Comparison of ENCODE assay signal across 17 cellular contexts in the genomic region with DNA sequence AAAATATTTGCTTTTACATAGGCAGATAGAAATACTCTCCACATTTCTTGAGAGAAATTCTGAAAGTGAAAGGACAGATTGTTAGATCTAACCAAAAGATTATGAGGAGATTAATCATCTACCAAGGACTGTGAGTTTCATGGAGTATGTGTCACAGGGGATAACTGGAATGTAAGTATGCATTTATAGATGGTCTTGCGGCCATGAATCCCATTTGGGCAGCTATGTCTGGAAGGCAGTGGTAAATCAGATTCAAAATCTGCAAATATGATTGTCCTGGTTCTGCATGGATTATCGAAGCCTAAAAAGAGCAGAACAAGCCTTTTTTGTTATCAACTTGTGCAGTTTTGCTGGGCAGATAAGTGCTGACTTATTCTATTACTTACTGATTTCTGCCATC.
A peak's percentile ranks its signal among the peaks of the same experiment; 100 is the strongest.
DNase-seq lines count a peak whose midpoint lies in the region; ATAC-seq and TF ChIP-seq lines count a peak whose summit lies in the region.
"Had no signal": no experiment of that assay in that cellular context is flagged by ENCODE, and none has a peak within 500 bp of the region (broad histone marks: within the 10 kb centered on the region; RNA-seq: fewer than 3 reads in every experiment).

No MANE protein-coding gene starts in this region.

- H3K27ac ChIP-seq in mammary epithelial cell (ENCODE audit: insufficient read depth, low read depth, low read length): no peak overlapping the region
- H3K27ac ChIP-seq: 22Rv1, thoracic aorta had no signal

- no peaks in the 10 kb centered on the region for H3K27me3 ChIP-seq in mammary epithelial cell (ENCODE audit: insufficient read depth, low read length)

- no TSS peak for BruUV-seq in mammary epithelial cell (replicated peaks; lab: Mats Ljungman, UMichigan)
- no TSS peak for BruUV-seq in MCF 10A (replicated peaks; lab: Mats Ljungman, UMichigan)

- H3K27ac Mint-ChIP-seq in MCF 10A (ENCODE audit: low read depth, unreplicated experiment): no peak overlapping the region
- H3K27ac Mint-ChIP-seq: activated CD8-positive, alpha-beta T cell treated with anti-CD3 and anti-CD28 coated beads, Interleukin-2, amount 10 ng/mL, durations not matched to agents 7 days and 5 days; natural killer cell treated with Interleukin-12 subunit alpha and Interleukin-12 subunit beta and Interleukin-15 and Interleukin-18, amount 100 ng/mL, for 72 hours had no signal

- DNase-seq in mammary epithelial cell (peak; percentile 56), MCF 10A (ENCODE audit: unreplicated experiment) (no peak), foreskin melanocyte (peak; percentile 86), activated T-cell treated with anti-CD3 and anti-CD28 coated beads for 4 hours (no peak), DMS 273 (lab: John Stamatoyannopoulos, UW; ENCODE audit: unreplicated experiment) (no peak), NCI-H1092 treated with DMSO at 0.1 percent for 48 hours (lab: John Stamatoyannopoulos, UW) (no peak)
- DNase-seq: activated CD8-positive, alpha-beta T cell treated with anti-CD3 and anti-CD28 coated beads, Interleukin-2, amount 10 ng/mL, durations not matched to agents 7 days and 5 days; activated effector memory CD4-positive, alpha-beta T cell treated with anti-CD3 and anti-CD28 coated beads, Interleukin-2, amount 50 U/mL, for 16 hours; central memory CD4-positive, alpha-beta T cell; islet precursor cell; NCI-H1092; small intestine had no signal

- H3K9me3 Mint-ChIP-seq in MCF 10A (ENCODE audit: unreplicated experiment): no peaks in the 10 kb centered on the region

- no peak overlapping the region for H3K4me3 ChIP-seq in mammary epithelial cell (replicated peaks in 1 of 3; ENCODE audit: insufficient read depth in 1 of 3, low read depth in 2 of 3, low read length in 3 of 3)
- H3K4me3 ChIP-seq: thoracic aorta had no signal

- no peak overlapping the region for H3K4me2 ChIP-seq in mammary epithelial cell (ENCODE audit: insufficient read depth, low read depth, low read length)

- H3K79me2 ChIP-seq in mammary epithelial cell (ENCODE audit: insufficient read depth, low read length): no peaks in the 10 kb centered on the region

- no peak overlapping the region for H3K4me3 Mint-ChIP-seq in MCF 10A (ENCODE audit: unreplicated experiment)
- H3K4me3 Mint-ChIP-seq: activated CD8-positive, alpha-beta T cell treated with anti-CD3 and anti-CD28 coated beads, Interleukin-2, amount 10 ng/mL, durations not matched to agents 7 days and 5 days; natural killer cell treated with Interleukin-12 subunit alpha and Interleukin-12 subunit beta and Interleukin-15 and Interleukin-18, amount 100 ng/mL, for 72 hours had no signal

- H3K27me3 Mint-ChIP-seq in MCF 10A (ENCODE audit: insufficient read depth, unreplicated experiment): no peaks in the 10 kb centered on the region
- H3K27me3 Mint-ChIP-seq: natural killer cell treated with Interleukin-12 subunit alpha and Interleukin-12 subunit beta and Interleukin-15 and Interleukin-18, amount 100 ng/mL, for 72 hours had no signal

- no peak overlapping the region for H3K9ac ChIP-seq in mammary epithelial cell (ENCODE audit: insufficient read depth, low read length)

- H3K9me3 ChIP-seq in mammary epithelial cell (replicated peaks; ENCODE audit: insufficient read depth, low read length): no peaks in the 10 kb centered on the region
- H3K9me3 ChIP-seq: thoracic aorta had no signal

- CTCF ChIA-PET in mammary epithelial cell (lab: Charles Lee; ENCODE audit: low non-redundant PET) (no interaction called here), MCF 10A (lab: Yijun Ruan, JAX) (no interaction called here)

- no peaks in the 10 kb centered on the region for H3K36me3 Mint-ChIP-seq in MCF 10A (ENCODE audit: insufficient read depth, unreplicated experiment)
- H3K36me3 Mint-ChIP-seq: natural killer cell treated with Interleukin-12 subunit alpha and Interleukin-12 subunit beta and Interleukin-15 and Interleukin-18, amount 100 ng/mL, for 72 hours had no signal

- no peaks in the 10 kb centered on the region for H4K20me1 ChIP-seq in mammary epithelial cell (ENCODE audit: insufficient read depth, low read length)

- peak; percentile 92 for ATAC-seq in SK-N-SH treated with all-trans-retinoic acid at 6 μM for 48 hours
- ATAC-seq in HG03565 (IDR thresholded peaks at IDR 0.05; ENCODE audit: unreplicated experiment): no peak
- ATAC-seq: activated CD8-positive, alpha-beta T cell treated with anti-CD3 and anti-CD28 coated beads, Interleukin-2, amount 10 ng/mL, durations not matched to agents 7 days and 5 days; natural killer cell treated with Interleukin-12 subunit alpha and Interleukin-12 subunit beta and Interleukin-15 and Interleukin-18, amount 100 ng/mL, for 72 hours had no signal

- no peaks in the 10 kb centered on the region for H3K4me1 ChIP-seq in mammary epithelial cell (ENCODE audit: insufficient read depth, low read length)

- intact Hi-C loops in mammary epithelial cell (cut with micrococcal nuclease) (no loop called here), MCF 10A (cut with micrococcal nuclease) (no loop called here)

- H3K36me3 ChIP-seq in mammary epithelial cell (ENCODE audit: insufficient read depth, low read length): no peaks in the 10 kb centered on the region
- H3K36me3 ChIP-seq: thoracic aorta had no signal

- dilution Hi-C loops in mammary epithelial cell (cut with HindIII; ENCODE audit: low sequenced_read_pairs): no loop called here

- H3K4me1 Mint-ChIP-seq in MCF 10A (ENCODE audit: insufficient read depth, unreplicated experiment): no peaks in the 10 kb centered on the region

- POLR2A ChIA-PET in MCF 10A (lab: Yijun Ruan, JAX): no interaction called here

- no peak overlapping the region for H2AFZ ChIP-seq in mammary epithelial cell (ENCODE audit: low read depth, low read length)

- no peak for TF ChIP-seq CTCF in mammary epithelial cell (conservative IDR thresholded peaks at IDR 0.05 in 1 of 2, IDR thresholded peaks at IDR 0.05 in 1 of 2; ENCODE audit: extremely low read depth in 1 of 2, insufficient read depth in 1 of 2, low read depth in 1 of 2, low read length in 2 of 2)
- no peak for TF ChIP-seq CTCF in MCF 10A (IDR thresholded peaks at IDR 0.05; ENCODE audit: unreplicated experiment)

- in situ Hi-C loops in mammary epithelial cell (cut with MboI; ENCODE audit: low sequenced_read_pairs in 2 of 2): no loop called here

- WGBS in mammary epithelial cell (ENCODE audit: low coverage, missing lambda C conversion rate): 68% methylated on average over 2 of the region's 2 CpGs

TF ChIP-seq in SK-N-SH treated with all-trans-retinoic acid at 6 μM for 48 hours, 23 proteins besides CTCF, POLR2A, EP300 and RAD21:
- TF ChIP-seq GLIS3 (CRISPR knock-in tag; IDR thresholded peaks at IDR 0.05): no peak
- peak; percentile 75 for TF ChIP-seq ISL1 (CRISPR knock-in tag; IDR thresholded peaks at IDR 0.05)

Comparison
In these comparisons a context has a peak if more than half of its experiments do, and no peak if none do; other contexts are left out.
1. DNase-seq: peak in mammary epithelial cell (single experiment) and foreskin melanocyte (single experiment); none in MCF 10A (single experiment), activated T-cell treated with anti-CD3 and anti-CD28 coated beads for 4 hours (single experiment), DMS 273 (single experiment) and NCI-H1092 treated with DMSO at 0.1 percent for 48 hours (single experiment).